ENCODE assay signal across 1 cellular context in genomic region chr21:41783476-41784150, GRCh38.
A peak's percentile ranks its signal among the peaks of the same experiment; 100 is the strongest.
TF ChIP-seq lines count a peak whose summit lies in the region.

No MANE protein-coding gene starts in this region.

TF ChIP-seq in K562, 482 proteins besides CTCF, POLR2A, EP300 and RAD21 (continued from another document and continues in another):
- no peak for TF ChIP-seq POLR3G (IDR thresholded peaks at IDR 0.05; ENCODE audit: extremely low read depth, insufficient read length, insufficient replicate concordance)
- no peak for TF ChIP-seq CLOCK (CRISPR knock-in tag; IDR thresholded peaks at IDR 0.05; ENCODE audit: borderline replicate concordance)
- no peak for TF ChIP-seq FOXJ3 (CRISPR knock-in tag; IDR thresholded peaks at IDR 0.05)
- TF ChIP-seq HES1 (IDR thresholded peaks at IDR 0.05; ENCODE audit: low read depth): peak; percentile 98
- TF ChIP-seq CEBPG (CRISPR knock-in tag; IDR thresholded peaks at IDR 0.05): no peak
- no peak for TF ChIP-seq CEBPG (tag; conservative IDR thresholded peaks at IDR 0.05 in 1 of 2, IDR thresholded peaks at IDR 0.05 in 1 of 2)
- no peak for TF ChIP-seq ARNT (IDR thresholded peaks at IDR 0.05)
- no peak for TF ChIP-seq CREB1 (IDR thresholded peaks at IDR 0.05)
- no peak for TF ChIP-seq CREB1 (CRISPR knock-in tag; IDR thresholded peaks at IDR 0.05)
- no peak for TF ChIP-seq ETS2 (tag; IDR thresholded peaks at IDR 0.05; ENCODE audit: borderline replicate concordance, poor library complexity, severe bottlenecking)
- no peak for TF ChIP-seq NR2F6 (CRISPR knock-in tag; IDR thresholded peaks at IDR 0.05)
- TF ChIP-seq ATF3 (IDR thresholded peaks at IDR 0.05): 0 out of 2 replicates have a peak, but pooled peaks have one; percentile 17
- TF ChIP-seq ATF3 (CRISPR knock-in tag; conservative IDR thresholded peaks at IDR 0.05): no peak
- TF ChIP-seq CXXC5 (CRISPR knock-in tag; IDR thresholded peaks at IDR 0.05): peak; percentile 18; the same call in 1 of the 2 replicates
- no peak for TF ChIP-seq ZNF175 (CRISPR knock-in tag; IDR thresholded peaks at IDR 0.05; ENCODE audit: low read depth)
- no peak for TF ChIP-seq MAX (CRISPR knock-in tag; IDR thresholded peaks at IDR 0.05)
- no peak for TF ChIP-seq BRD4 (IDR thresholded peaks at IDR 0.05)
- no peak for TF ChIP-seq ZBTB33 (CRISPR knock-in tag; IDR thresholded peaks at IDR 0.05)
- no peak for TF ChIP-seq NR3C1 (CRISPR knock-in tag; IDR thresholded peaks at IDR 0.05)
- TF ChIP-seq KAT8 (IDR thresholded peaks at IDR 0.05; ENCODE audit: low read depth): no peak
- TF ChIP-seq CAMTA2 (CRISPR knock-in tag; conservative IDR thresholded peaks at IDR 0.05): no peak
- no peak for TF ChIP-seq MNT (conservative IDR thresholded peaks at IDR 0.05)
- peak; percentile 37; the same call in 1 of the 2 replicates for TF ChIP-seq FOSL1 (tag; conservative IDR thresholded peaks at IDR 0.05)
- no peak for TF ChIP-seq RFX5 (IDR thresholded peaks at IDR 0.05; ENCODE audit: low read depth, low read length)
- no peak for TF ChIP-seq TCF7 (IDR thresholded peaks at IDR 0.05; ENCODE audit: borderline replicate concordance)
- TF ChIP-seq ID3 (CRISPR knock-in tag; IDR thresholded peaks at IDR 0.05): no peak
- TF ChIP-seq ID3 (tag; IDR thresholded peaks at IDR 0.05): no peak
- TF ChIP-seq ETV6 (IDR thresholded peaks at IDR 0.05; ENCODE audit: borderline replicate concordance in 1 of 2, low read depth in 2 of 2, low read length in 1 of 2): no peak
- TF ChIP-seq ETV6 (CRISPR knock-in tag; IDR thresholded peaks at IDR 0.05; ENCODE audit: borderline replicate concordance): no peak
- no peak for TF ChIP-seq MED1 (CRISPR knock-in tag; IDR thresholded peaks at IDR 0.05; ENCODE audit: borderline replicate concordance)
- no peak for TF ChIP-seq RB1 (IDR thresholded peaks at IDR 0.05; ENCODE audit: low read depth)
- TF ChIP-seq MCM3 (IDR thresholded peaks at IDR 0.05): no peak
- no peak for TF ChIP-seq ZBED1 (IDR thresholded peaks at IDR 0.05)
- no peak for TF ChIP-seq MAFG (tag; conservative IDR thresholded peaks at IDR 0.05)
- peak; percentile 62; the same call in 1 of the 2 replicates for TF ChIP-seq KLF16 (IDR thresholded peaks at IDR 0.05)
- no peak for TF ChIP-seq ZNF77 (CRISPR knock-in tag; IDR thresholded peaks at IDR 0.05)
- no peak for TF ChIP-seq BRF1 (IDR thresholded peaks at IDR 0.05; ENCODE audit: borderline replicate concordance, extremely low read depth, insufficient read length)
- no peak for TF ChIP-seq LCOR (CRISPR knock-in tag; IDR thresholded peaks at IDR 0.05)
- TF ChIP-seq EWSR1 (IDR thresholded peaks at IDR 0.05; ENCODE audit: borderline replicate concordance, low read depth, partially characterized antibody): no peak
- TF ChIP-seq ZFX (CRISPR knock-in tag; IDR thresholded peaks at IDR 0.05): no peak
- TF ChIP-seq CGGBP1 (CRISPR knock-in tag; IDR thresholded peaks at IDR 0.05): no peak
- no peak for TF ChIP-seq STAT6 (CRISPR knock-in tag; IDR thresholded peaks at IDR 0.05)
- TF ChIP-seq LEF1 (IDR thresholded peaks at IDR 0.05): no peak
- no peak for TF ChIP-seq RBM34 (IDR thresholded peaks at IDR 0.05; ENCODE audit: borderline replicate concordance, insufficient read depth, low read length)
- no peak for TF ChIP-seq ZZZ3 (IDR thresholded peaks at IDR 0.05)
- TF ChIP-seq ZNF395 (CRISPR knock-in tag; IDR thresholded peaks at IDR 0.05): no peak
- no peak for TF ChIP-seq ZBTB17 (CRISPR knock-in tag; IDR thresholded peaks at IDR 0.05)
- no peak for TF ChIP-seq ARID3B (CRISPR knock-in tag; IDR thresholded peaks at IDR 0.05; ENCODE audit: borderline replicate concordance)
- TF ChIP-seq CBX8 (IDR thresholded peaks at IDR 0.05; ENCODE audit: borderline replicate concordance, extremely low read depth, low read depth, low read length, poor library complexity, severe bottlenecking): no peak
- no peak for TF ChIP-seq HIVEP1 (CRISPR knock-in tag; IDR thresholded peaks at IDR 0.05)
- TF ChIP-seq MCM5 (IDR thresholded peaks at IDR 0.05; ENCODE audit: low read depth): no peak
- no peak for TF ChIP-seq OTX1 (CRISPR knock-in tag; IDR thresholded peaks at IDR 0.05)
- TF ChIP-seq PRMT5 (CRISPR knock-in tag; IDR thresholded peaks at IDR 0.05): no peak
- TF ChIP-seq TRIM24 (IDR thresholded peaks at IDR 0.05): no peak
- TF ChIP-seq USF2 (CRISPR knock-in tag; IDR thresholded peaks at IDR 0.05): no peak
- no peak for TF ChIP-seq YY1 (IDR thresholded peaks at IDR 0.05; ENCODE audit: borderline replicate concordance in 1 of 3, control insufficient read depth in 1 of 3, extremely low read depth in 1 of 3, insufficient read depth in 3 of 3, insufficient read length in 1 of 3, insufficient replicate concordance in 2 of 3, low read depth in 1 of 3, low read length in 2 of 3)
- no peak for TF ChIP-seq SMAD3 (CRISPR knock-in tag; conservative IDR thresholded peaks at IDR 0.05)
- no peak for TF ChIP-seq NEUROD1 (IDR thresholded peaks at IDR 0.05; ENCODE audit: borderline replicate concordance, low read depth, low read length, partially characterized antibody)
- no peak for TF ChIP-seq CHCHD3 (CRISPR knock-in tag; IDR thresholded peaks at IDR 0.05)
- no peak for TF ChIP-seq U2AF1 (optimal IDR thresholded peaks at IDR 0.05; ENCODE audit: low read depth, low read length)
